ENCODE assay signal across 8 cellular contexts in the genomic region with DNA sequence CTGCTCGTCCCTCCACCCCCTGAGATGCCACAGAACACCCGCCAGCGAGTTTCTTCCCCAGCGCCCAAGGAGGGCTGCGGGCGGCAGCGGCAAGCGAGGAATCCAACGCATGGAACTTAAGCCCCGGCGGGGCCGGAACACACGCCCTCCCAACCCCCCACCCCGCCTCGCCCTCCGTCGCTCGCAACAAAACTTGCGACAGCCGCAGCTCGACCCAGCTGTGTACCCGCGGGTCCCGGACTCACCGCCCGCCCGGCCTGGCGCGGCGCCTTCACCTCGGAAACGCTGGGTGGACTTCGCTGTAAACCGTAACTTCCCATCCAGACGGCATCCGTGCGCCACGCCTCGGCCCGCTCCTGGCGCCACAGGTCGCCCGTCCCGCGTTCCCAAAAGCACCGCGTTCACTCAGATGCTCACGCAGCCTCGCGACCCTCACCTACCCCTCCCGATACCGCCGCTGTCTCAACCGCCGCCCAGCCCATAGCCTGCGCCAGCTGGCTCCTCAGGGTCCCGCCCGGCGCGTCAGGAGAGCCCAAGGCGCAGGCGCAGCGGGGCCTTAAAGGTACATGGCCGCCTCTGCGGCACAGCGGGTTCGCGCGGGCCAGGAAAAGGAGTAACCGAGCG. TPM values are rescaled to one million over a fixed set of nuclear protein-coding genes. Genes with fewer than 3 reads are reported as not detected.
A peak's percentile ranks its signal among the peaks of the same experiment; 100 is the strongest.
DNase-seq lines count a peak whose midpoint lies in the region; ATAC-seq, FAIRE-seq and TF ChIP-seq lines count a peak whose summit lies in the region.
"Not testable (repeated sequence)": the region's sequence is repeated elsewhere in the genome, so short reads cannot be mapped to it uniquely, and the experiment has no call there.

A gene with protein sequence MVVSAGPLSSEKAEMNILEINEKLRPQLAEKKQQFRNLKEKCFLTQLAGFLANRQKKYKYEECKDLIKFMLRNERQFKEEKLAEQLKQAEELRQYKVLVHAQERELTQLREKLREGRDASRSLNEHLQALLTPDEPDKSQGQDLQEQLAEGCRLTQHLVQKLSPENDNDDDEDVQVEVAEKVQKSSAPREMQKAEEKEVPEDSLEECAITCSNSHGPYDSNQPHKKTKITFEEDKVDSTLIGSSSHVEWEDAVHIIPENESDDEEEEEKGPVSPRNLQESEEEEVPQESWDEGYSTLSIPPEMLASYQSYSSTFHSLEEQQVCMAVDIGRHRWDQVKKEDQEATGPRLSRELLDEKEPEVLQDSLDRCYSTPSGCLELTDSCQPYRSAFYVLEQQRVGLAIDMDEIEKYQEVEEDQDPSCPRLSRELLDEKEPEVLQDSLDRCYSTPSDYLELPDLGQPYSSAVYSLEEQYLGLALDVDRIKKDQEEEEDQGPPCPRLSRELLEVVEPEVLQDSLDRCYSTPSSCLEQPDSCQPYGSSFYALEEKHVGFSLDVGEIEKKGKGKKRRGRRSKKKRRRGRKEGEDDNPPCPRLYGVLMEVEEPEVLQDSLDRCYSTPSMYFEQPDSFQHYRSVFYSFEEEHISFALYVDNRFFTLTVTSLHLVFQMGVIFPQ (minus strand): TSS at position 534 of the 624 bp plus-strand sequence. CDS start 21,666 bp downstream, outside the sequence.

- H3K4me1 ChIP-seq in OCI-LY7 (ENCODE audit: insufficient read depth, low read length, poor library complexity, severe bottlenecking); H1 (replicated peaks in 1 of 4; ENCODE audit: control insufficient read depth in 3 of 4, insufficient read depth in 4 of 4, low read length in 3 of 4): not testable (repeated sequence)

- not testable (repeated sequence) for H3K56ac ChIP-seq in H1 (replicated peaks; ENCODE audit: insufficient read length, low read depth, low read length)

- H3K27me3 ChIP-seq in BJ (ENCODE audit: control insufficient read depth, insufficient read depth, low read length); H1 (replicated peaks in 1 of 4; ENCODE audit: control insufficient read depth in 3 of 4, extremely low read depth in 1 of 4, insufficient read depth in 3 of 4, low read length in 3 of 4): not testable (repeated sequence)

- not testable (repeated sequence) for FAIRE-seq in H1 (lab: Jason Lieb, UNC)

- H3K9me3 ChIP-seq in OCI-LY7 (ENCODE audit: low read length); H1 (ENCODE audit: insufficient read depth in 2 of 2, low read depth in 1 of 2, low read length in 1 of 2): not testable (repeated sequence)

- not testable (repeated sequence) for H2AK5ac ChIP-seq in H1 (ENCODE audit: low read depth, low read length)

- H4K8ac ChIP-seq in H1 (ENCODE audit: extremely low read depth, insufficient read depth, low read length): not testable (repeated sequence)

- not testable (repeated sequence) for H3K18ac ChIP-seq in H1 (ENCODE audit: extremely low read depth, low read length)

- not testable (repeated sequence) for H3K23me2 ChIP-seq in H1 (ENCODE audit: low read depth, low read length)

- not testable (repeated sequence) for H4K5ac ChIP-seq in H1 (ENCODE audit: insufficient read length, low read depth, low read length)

- not testable (repeated sequence) for H3K23ac ChIP-seq in H1 (ENCODE audit: insufficient read length)

- not testable (repeated sequence) for TF ChIP-seq CTCF in BJ (IDR thresholded peaks at IDR 0.05; ENCODE audit: insufficient read depth, low read depth, low read length); OCI-LY7 (conservative IDR thresholded peaks at IDR 0.05; ENCODE audit: low read length); H1 (IDR thresholded peaks at IDR 0.05; ENCODE audit: control extremely low read depth in 1 of 3, insufficient read depth in 1 of 3, low read depth in 1 of 3, low read length in 3 of 3)

- not testable (repeated sequence) for H2BK12ac ChIP-seq in H1 (ENCODE audit: low read depth, low read length)

- not testable (repeated sequence) for H3K79me1 ChIP-seq in H1 (ENCODE audit: low read depth, low read length)

- BruUV-seq in OCI-LY7 (replicated peaks; lab: Mats Ljungman, UMichigan): not testable (repeated sequence)

- H3K27ac ChIP-seq in OCI-LY7 (ENCODE audit: low read depth, low read length, poor library complexity, severe bottlenecking): peak within 1 kb of the TSS; percentile 65
- H3K27ac ChIP-seq in H1 (ENCODE audit: low read depth, low read length): not testable (repeated sequence)

- not testable (repeated sequence) for H3K79me2 ChIP-seq in OCI-LY7 (ENCODE audit: insufficient read depth, low read depth, low read length); H1 (ENCODE audit: control insufficient read depth in 1 of 2, insufficient read depth in 2 of 2, low read length in 2 of 2)

- not testable (repeated sequence) for DNase-seq in BJ (ENCODE audit: low read depth)
- DNase-seq in OCI-LY7 (ENCODE audit: low spot score): peak; percentile 75
- peak; percentile 55 for DNase-seq in activated T-cell treated with anti-CD3 and anti-CD28 coated beads for 4 hours
- peak in 1 of 2 experiments; percentile 82 for DNase-seq in H1 (ENCODE audit: low read depth in 1 of 2, low spot score in 2 of 2)
- DNase-seq in medulla oblongata (ENCODE audit: extremely low spot score): peak; percentile 30
- DNase-seq in stimulated activated CD4-positive, alpha-beta T cell treated with anti-CD3 and anti-CD28 coated beads, Interleukin-4, amount 100 ng/mL, for 1 hour: peak; percentile 77

- TF ChIP-seq RAD21 in H1 (IDR thresholded peaks at IDR 0.05 in 1 of 2, conservative IDR thresholded peaks at IDR 0.05 in 1 of 2; ENCODE audit: low read depth in 2 of 2, low read length in 2 of 2): not testable (repeated sequence)

- not testable (repeated sequence) for TF ChIP-seq POLR2A in H1 (IDR thresholded peaks at IDR 0.05; ENCODE audit: control extremely low read depth in 1 of 2, low read depth in 2 of 2, low read length in 2 of 2)

- intact Hi-C loops in OCI-LY7 (cut with micrococcal nuclease; ENCODE audit: unreplicated experiment): not testable (repeated sequence)

- not testable (repeated sequence) for H4K91ac ChIP-seq in H1 (replicated peaks; ENCODE audit: insufficient read length, low read length)

- H2AFZ ChIP-seq in OCI-LY7 (ENCODE audit: low read length); H1 (ENCODE audit: low read length): not testable (repeated sequence)

- H2BK20ac ChIP-seq in H1 (ENCODE audit: low read length): not testable (repeated sequence)

- not testable (repeated sequence) for H3K36me3 ChIP-seq in BJ (ENCODE audit: control insufficient read depth, insufficient read depth, low read length); OCI-LY7 (ENCODE audit: insufficient read depth, low read length); H1 (ENCODE audit: control insufficient read depth in 2 of 4, insufficient read depth in 4 of 4, low read length in 3 of 4)

- not testable (repeated sequence) for H4K20me1 ChIP-seq in OCI-LY7 (ENCODE audit: insufficient read depth, low read length); H1 (replicated peaks in 1 of 2; ENCODE audit: control insufficient read depth in 1 of 2, insufficient read depth in 2 of 2, low read length in 2 of 2)

- not testable (repeated sequence) for H3K4ac ChIP-seq in H1 (replicated peaks; ENCODE audit: insufficient read length, low read depth, low read length)

- POLR2A ChIA-PET in BJ (lab: Charles Lee); OCI-LY7 (lab: Charles Lee); H1 (lab: Charles Lee; ENCODE audit: partially characterized antibody): not testable (repeated sequence)

- ATAC-seq in GM19467 (IDR thresholded peaks at IDR 0.05; ENCODE audit: unreplicated experiment): peak; percentile 94
- peak; percentile 97 for ATAC-seq in HG03460 (IDR thresholded peaks at IDR 0.05; ENCODE audit: unreplicated experiment)

- H3K9ac ChIP-seq in H1 (replicated peaks in 1 of 4; ENCODE audit: extremely low read depth in 1 of 4, low read depth in 3 of 4, low read length in 3 of 4): peak within 1 kb of the TSS in 1 of 4 experiments; percentile 13; a peak in 1 of 7 replicates

- not testable (repeated sequence) for H3K9me2 ChIP-seq in OCI-LY7 (ENCODE audit: insufficient read depth, low read length)

- WGBS in H1 (ENCODE audit: extremely low coverage in 1 of 2, insufficient coverage in 1 of 2, insufficient read length in 1 of 2, insufficient replicate concordance in 2 of 2, low coverage in 1 of 2, low lambda C conversion rate in 2 of 2, missing lambda C conversion rate in 1 of 2), 2 experiments: 1% methylated on average over 43 of the region's 71 CpGs; no CpG with 5 or more reads in 1 of the 2 experiments

- CTCF ChIA-PET in BJ (lab: Yijun Ruan, JAX); OCI-LY7 (lab: Charles Lee; ENCODE audit: unreplicated experiment); H1 (lab: Charles Lee; ENCODE audit: partially characterized antibody): not testable (repeated sequence)

- H2BK5ac ChIP-seq in H1 (ENCODE audit: low read depth, low read length): not testable (repeated sequence)

- H2BK15ac ChIP-seq in H1 (ENCODE audit: low read length): not testable (repeated sequence)

- not testable (repeated sequence) for TF ChIP-seq EP300 in H1 (IDR thresholded peaks at IDR 0.05; ENCODE audit: borderline replicate concordance in 1 of 2, low read depth in 2 of 2, low read length in 2 of 2)

- peak within 1 kb of the TSS; percentile 48; the same call in 1 of the 2 replicates for H3K4me2 ChIP-seq in OCI-LY7 (ENCODE audit: low read length)
- peak within 1 kb of the TSS; percentile 53 to 57 for H3K4me2 ChIP-seq in H1 (ENCODE audit: insufficient read depth in 1 of 2, low read depth in 2 of 2, low read length in 2 of 2)

- H2BK120ac ChIP-seq in H1 (replicated peaks; ENCODE audit: low read depth, low read length): not testable (repeated sequence)

- peak within 1 kb of the TSS; percentile 60 for H3K4me3 ChIP-seq in BJ (ENCODE audit: low read depth, low read length)
- peak within 1 kb of the TSS; percentile 75 for H3K4me3 ChIP-seq in OCI-LY7 (ENCODE audit: low read depth, low read length, poor library complexity, severe bottlenecking)
- peak within 1 kb of the TSS; percentile 36 to 65 (median 48) for H3K4me3 ChIP-seq in H1 (ENCODE audit: extremely low read depth in 1 of 4, insufficient read depth in 2 of 4, low read depth in 3 of 4, low read length in 4 of 4)

- not testable (repeated sequence) for H3K14ac ChIP-seq in H1 (ENCODE audit: insufficient read length)

RNA-seq across cellular contexts. Expression of the gene that starts here (rescaled TPM):
- polyA plus RNA-seq in BJ (2011; rRNA removed): 51.7 and 55.7 TPM in 2 replicates
- polyA minus RNA-seq in BJ (2011; rRNA and poly(A)+ RNA removed): 45.5 and 60.0 TPM in 2 replicates
- 45.9 and 55.3 TPM in 2 replicates for total RNA-seq in OCI-LY7 (2014; rRNA removed; shearing (Covaris generic))
- 91.5 and 92.1 TPM in 2 replicates for total RNA-seq in OCI-LY7 (2022)
- 9.3 and 9.4 TPM in 2 replicates for total RNA-seq in H1 (2021; fragmentation: NEBNext Ultra II Directional; extraction: Animal tissue kit (Norgen Biotek cat#: 25700))
- polyA plus RNA-seq in H1 (2011; rRNA removed): 3.8 and 7.9 TPM in 2 replicates
- 6.4 TPM for polyA plus RNA-seq in H1 (2011; cell fraction: cytosol; rRNA removed)
- polyA plus RNA-seq in H1 (2011; cell fraction: nucleus; rRNA removed): 17.2 TPM
- polyA plus RNA-seq in H1 (2012, experiment 1 of 2): 6.4 to 8.0 TPM (median 6.9 TPM) in 4 replicates
- polyA plus RNA-seq in H1 (2012, experiment 2 of 2): 0.75 TPM
- polyA plus RNA-seq in H1 (2013, experiment 1 of 2): 3.7 TPM
- 3.2 TPM for polyA plus RNA-seq in H1 (2013, experiment 2 of 2)
- 13.0 and 17.4 TPM in 2 replicates for polyA minus RNA-seq in H1 (2011; rRNA and poly(A)+ RNA removed)
- polyA minus RNA-seq in H1 (2011; cell fraction: cytosol; rRNA and poly(A)+ RNA removed): 4.5 TPM
- 7.6 TPM for polyA minus RNA-seq in H1 (2011; cell fraction: nucleus; rRNA and poly(A)+ RNA removed)
